15 cellular contexts compared by ENCODE assay signal in genomic region chr15:48682949-48683651, GRCh38. TPM values are rescaled to one million over a fixed set of nuclear protein-coding genes. Genes with fewer than 3 reads are reported as not detected.
DNase-seq lines count a peak whose midpoint lies in the region; ATAC-seq, FAIRE-seq and TF ChIP-seq lines count a peak whose summit lies in the region.
"Had no signal": no experiment of that assay in that cellular context is flagged by ENCODE, and none has a peak within 500 bp of the region (broad histone marks: within the 10 kb centered on the region; RNA-seq: fewer than 3 reads in every experiment).

No MANE protein-coding gene starts in this region.

- no peak for TF ChIP-seq CTCF in left lung (IDR thresholded peaks at IDR 0.05)

- no peaks in the 10 kb centered on the region for H3K36me3 ChIP-seq in left lung
- no peaks in the 10 kb centered on the region for H3K36me3 ChIP-seq in effector memory CD4-positive, alpha-beta T cell (ENCODE audit: control insufficient read depth, insufficient read depth, low read length)
- H3K36me3 ChIP-seq: cardiac muscle cell, Peyer's patch had no signal

- FAIRE-seq in urothelium cell line (lab: Jason Lieb, UNC) = no peak

- peaks cover 0 to 7% of the 10 kb centered on the region in 2 donors for H3K9me3 ChIP-seq in left lung
- no peaks in the 10 kb centered on the region for H3K9me3 ChIP-seq in effector memory CD4-positive, alpha-beta T cell (ENCODE audit: control insufficient read depth, low read length)
- H3K9me3 ChIP-seq: Peyer's patch had no signal

- ATAC-seq in Right ventricle myocardium inferior (peak; percentile 96), left lung (peak; percentile 79)
- ATAC-seq: naive thymus-derived CD4-positive, alpha-beta T cell had no signal

- intact Hi-C loops in Right ventricle myocardium inferior (cut with DNase I) = no loop called here
- intact Hi-C loops in cardiac septum (cut with DNase I) = no loop called here
- intact Hi-C loops in left lung (cut with DNase I) = no loop called here

- no peaks in the 10 kb centered on the region for H3K4me1 ChIP-seq in left lung
- no peaks in the 10 kb centered on the region for H3K4me1 ChIP-seq in effector memory CD4-positive, alpha-beta T cell (ENCODE audit: control insufficient read depth, insufficient read depth, low read length, poor library complexity, severe bottlenecking)
- H3K4me1 ChIP-seq: Peyer's patch had no signal

- peak; percentile 71 for DNase-seq in Right ventricle myocardium inferior (ENCODE audit: missing footprints)
- DNase-seq in cardiac septum (ENCODE audit: low spot score) = no peak
- peak; percentile 53 for DNase-seq in dedifferentiated amniotic fluid mesenchymal stem cell (ENCODE audit: extremely low spot score)
- DNase-seq in left lung = peak in 1 of 2 donors; percentile 33
- no peak for DNase-seq in urothelium cell line (ENCODE audit: low spot score)
- DNase-seq in NCI-H446 treated with DMSO at 0.1 percent for 48 hours (lab: John Stamatoyannopoulos, UW) = no peak
- DNase-seq in effector memory CD4-positive, alpha-beta T cell = no peak
- DNase-seq in activated naive CD8-positive, alpha-beta T cell treated with anti-CD3 and anti-CD28 coated beads for 36 hours = no peak
- DNase-seq: activated T-cell treated with anti-CD3 and anti-CD28 coated beads, Interleukin-2, amount 50 U/mL, for 48 hours; hippocampal formation; naive thymus-derived CD4-positive, alpha-beta T cell; NCI-H2081; stimulated activated CD4-positive, alpha-beta T cell treated with anti-CD3 and anti-CD28 coated beads, Interleukin-12 subunit alpha, Interleukin-12 subunit beta, amount 100 ng/mL, for 4 hours had no signal

- no peak overlapping the region for H3K27ac Mint-ChIP-seq in activated naive CD8-positive, alpha-beta T cell treated with anti-CD3 and anti-CD28 coated beads for 36 hours
- H3K27ac Mint-ChIP-seq: naive thymus-derived CD4-positive, alpha-beta T cell had no signal

- H3K4me3 Mint-ChIP-seq in activated naive CD8-positive, alpha-beta T cell treated with anti-CD3 and anti-CD28 coated beads for 36 hours = no peak overlapping the region
- H3K4me3 Mint-ChIP-seq: naive thymus-derived CD4-positive, alpha-beta T cell had no signal

- H3K9me3 Mint-ChIP-seq in activated naive CD8-positive, alpha-beta T cell treated with anti-CD3 and anti-CD28 coated beads for 36 hours = peaks cover 9% of the 10 kb centered on the region

- H3K4me3 ChIP-seq in left lung = no peak overlapping the region
- no peak overlapping the region for H3K4me3 ChIP-seq in effector memory CD4-positive, alpha-beta T cell (ENCODE audit: insufficient read depth, low read depth, low read length, poor library complexity, severe bottlenecking)
- H3K4me3 ChIP-seq: cardiac muscle cell, Peyer's patch had no signal

- H3K4me1 Mint-ChIP-seq in activated naive CD8-positive, alpha-beta T cell treated with anti-CD3 and anti-CD28 coated beads for 36 hours = no peaks in the 10 kb centered on the region
- H3K4me1 Mint-ChIP-seq: naive thymus-derived CD4-positive, alpha-beta T cell had no signal

- no peak overlapping the region for H3K27ac ChIP-seq in left lung
- no peak overlapping the region for H3K27ac ChIP-seq in effector memory CD4-positive, alpha-beta T cell (ENCODE audit: insufficient read depth, low read length, poor library complexity, severe bottlenecking)
- H3K27ac ChIP-seq: cardiac muscle cell, Peyer's patch had no signal

- H3K36me3 Mint-ChIP-seq in activated naive CD8-positive, alpha-beta T cell treated with anti-CD3 and anti-CD28 coated beads for 36 hours = peaks cover 7% of the 10 kb centered on the region

- H3K27me3 Mint-ChIP-seq in activated naive CD8-positive, alpha-beta T cell treated with anti-CD3 and anti-CD28 coated beads for 36 hours = no peaks in the 10 kb centered on the region

- H3K27me3 ChIP-seq in left lung = no peaks in the 10 kb centered on the region
- H3K27me3 ChIP-seq in effector memory CD4-positive, alpha-beta T cell (replicated peaks; ENCODE audit: control insufficient read depth, insufficient read depth, low read length, poor library complexity, severe bottlenecking) = no peaks in the 10 kb centered on the region
- H3K27me3 ChIP-seq: cardiac muscle cell, Peyer's patch had no signal

RNA-seq across cellular contexts. Expression of gene FBN1, which starts 37.6 kb away (rescaled TPM):
- total RNA-seq in Right ventricle myocardium inferior = 41.0 TPM
- 32.1 TPM for total RNA-seq in cardiac septum
- 100 to 1,000 TPM in 1 of 2 donors, 10 to 100 TPM in 1; 91.5 to 144 TPM for total RNA-seq in left lung
- under 1 TPM; 0.22 to 0.29 TPM for total RNA-seq in activated naive CD8-positive, alpha-beta T cell treated with anti-CD3 and anti-CD28 coated beads for 36 hours

Comparison
In these comparisons a context has a peak if more than half of its experiments do, and no peak if none do; other contexts are left out.
1. DNase-seq: peak in Right ventricle myocardium inferior (single experiment) and dedifferentiated amniotic fluid mesenchymal stem cell (single experiment); none in cardiac septum (single experiment), urothelium cell line (single experiment), NCI-H446 treated with DMSO at 0.1 percent for 48 hours (single experiment), effector memory CD4-positive, alpha-beta T cell (0 of 3) and activated naive CD8-positive, alpha-beta T cell treated with anti-CD3 and anti-CD28 coated beads for 36 hours (single experiment).
2. RNA of gene FBN1, which starts 37.6 kb away (total RNA-seq): 91.5 to 144 TPM in left lung, 41.0 TPM in Right ventricle myocardium inferior (single experiment) and 32.1 TPM in cardiac septum (single experiment); 0.22 to 0.29 TPM in activated naive CD8-positive, alpha-beta T cell treated with anti-CD3 and anti-CD28 coated beads for 36 hours; every median in the first group is over 10 times any median in the second.